26 cellular contexts compared by ENCODE assay signal in genomic region chr21:22609802-22610201, GRCh38.
A peak's percentile ranks its signal among the peaks of the same experiment; 100 is the strongest.
DNase-seq lines count a peak whose midpoint lies in the region; TF ChIP-seq lines count a peak whose summit lies in the region.
"Had no signal": no experiment of that assay in that cellular context is flagged by ENCODE, and none has a peak within 500 bp of the region (broad histone marks: within the 10 kb centered on the region; RNA-seq: fewer than 3 reads in every experiment).

No MANE protein-coding gene starts in this region.

- no peaks in the 10 kb centered on the region for H3K4me1 Mint-ChIP-seq in immature natural killer cell
- H3K4me1 Mint-ChIP-seq: CD14-positive monocyte; CD8-positive, alpha-beta memory T cell; IgD-negative memory B cell had no signal

- peaks cover 12 to 41% (median 20%) of the 10 kb centered on the region in 6 donors for H3K9me3 Mint-ChIP-seq in immature natural killer cell

- WGBS in spleen, 5 donors = 71 to 82% (median 80%) methylated on average over 3 of the region's 3 CpGs

- H3K27ac Mint-ChIP-seq in immature natural killer cell = no peak overlapping the region
- H3K27ac Mint-ChIP-seq: CD14-positive monocyte; CD8-positive, alpha-beta memory T cell; IgD-negative memory B cell had no signal

- H3K27ac ChIP-seq in spleen = no peak overlapping the region
- H3K27ac ChIP-seq: KMS-11, PC-9, SJCRH30 had no signal

- no peak overlapping the region for H3K4me3 Mint-ChIP-seq in immature natural killer cell
- H3K4me3 Mint-ChIP-seq: CD14-positive monocyte; CD8-positive, alpha-beta memory T cell; IgD-negative memory B cell had no signal

- no peaks in the 10 kb centered on the region for H3K4me1 ChIP-seq in spleen
- H3K4me1 ChIP-seq: BE2C, SJCRH30 had no signal

- no peaks in the 10 kb centered on the region for H3K36me3 ChIP-seq in spleen
- H3K36me3 ChIP-seq: BE2C, SJCRH30 had no signal

- no peak for TF ChIP-seq CTCF in spleen (IDR thresholded peaks at IDR 0.05 in 8 of 11, conservative IDR thresholded peaks at IDR 0.05 in 3 of 11)

- peaks cover 0 to 3% (median 0%) of the 10 kb centered on the region in 3 donors for H3K27me3 Mint-ChIP-seq in immature natural killer cell (ENCODE audit: low read depth in 3 of 3)
- H3K27me3 Mint-ChIP-seq: CD8-positive, alpha-beta memory T cell; IgD-negative memory B cell had no signal

- H3K4me3 ChIP-seq in spleen = no peak overlapping the region
- H3K4me3 ChIP-seq: PC-9, SJCRH30 had no signal

- intact Hi-C loops in spleen (cut with DNase I; ENCODE audit: low total_unique reads) = no loop called here

- H3K36me3 Mint-ChIP-seq in immature natural killer cell = peaks cover 0 to 2% (median 0%) of the 10 kb centered on the region in 3 donors
- H3K36me3 Mint-ChIP-seq: CD14-positive monocyte; CD8-positive, alpha-beta memory T cell; IgD-negative memory B cell had no signal

- DNase-seq in NCI-H748 (lab: John Stamatoyannopoulos, UW; ENCODE audit: unreplicated experiment) = peak; percentile 55
- no peak for DNase-seq in NCI-H748 treated with DMSO at 0.1 percent for 48 hours (lab: John Stamatoyannopoulos, UW)
- peak; percentile 64 for DNase-seq in NCI-H146 (lab: John Stamatoyannopoulos, UW)
- DNase-seq in SKM-1 treated with dmso at 0.1 percent for 144 hours (lab: John Stamatoyannopoulos, UW; ENCODE audit: unreplicated experiment) = peak; percentile 36
- no peak for DNase-seq in dedifferentiated amniotic fluid mesenchymal stem cell (ENCODE audit: extremely low spot score)
- no peak for DNase-seq in immature natural killer cell
- DNase-seq in spleen = no peak
- DNase-seq: 8988T; ACHN; BE2C; CD8-positive, alpha-beta memory T cell; DMS 273 treated with DMSO at 0.1 percent for 48 hours; DMS79 treated with DMSO at 0.1 percent for 48 hours; GF-D8; MM.1S; NCI-H1105; NCI-H1436 treated with DMSO at 0.1 percent for 48 hours; NCI-H2029; NCI-H226; NCI-H510A; NCI-H774; PC-9; SJCRH30 had no signal

- H3K9me3 ChIP-seq in spleen = no peaks in the 10 kb centered on the region
- H3K9me3 ChIP-seq: BE2C, SJCRH30 had no signal

- H3K27me3 ChIP-seq in spleen (replicated peaks in 1 of 7) = no peaks in the 10 kb centered on the region
- H3K27me3 ChIP-seq: BE2C, SJCRH30 had no signal

- no peak for TF ChIP-seq POLR2A in spleen (IDR thresholded peaks at IDR 0.05)

Comparison
In these comparisons a context has a peak if more than half of its experiments do, and no peak if none do; other contexts are left out.
1. DNase-seq: peak in NCI-H748 (single experiment), NCI-H146 (single experiment) and SKM-1 treated with dmso at 0.1 percent for 144 hours (single experiment); none in NCI-H748 treated with DMSO at 0.1 percent for 48 hours (single experiment), dedifferentiated amniotic fluid mesenchymal stem cell (single experiment), immature natural killer cell (0 of 3) and spleen (single experiment).